In genomic region chr15:34318277-34319079, GRCh38 we compare ENCODE assay signal across 9 cellular contexts. TPM values are rescaled to one million over a fixed set of nuclear protein-coding genes. Genes with fewer than 3 reads are reported as not detected.
DNase-seq lines count a peak whose midpoint lies in the region; ATAC-seq and TF ChIP-seq lines count a peak whose summit lies in the region.
"Had no signal": no experiment of that assay in that cellular context is flagged by ENCODE, and none has a peak within 500 bp of the region (broad histone marks: within the 10 kb centered on the region; RNA-seq: fewer than 3 reads in every experiment).

No MANE protein-coding gene starts in this region.

- no CpG with 5 or more reads among the region's 10 CpGs for WGBS in iPS DF 6.9 (ENCODE audit: insufficient coverage, insufficient read length)

- H3K9me3 ChIP-seq in iPS DF 6.9 (ENCODE audit: control insufficient read depth, insufficient read depth, low read length): no peaks in the 10 kb centered on the region

- H3K27me3 ChIP-seq in iPS DF 6.9 (ENCODE audit: control insufficient read depth, insufficient read depth, low read length): no peaks in the 10 kb centered on the region

- H3K4me3 ChIP-seq in astrocyte of the spinal cord (ENCODE audit: low read depth, low read length) (peak overlapping the region; percentile 44), iPS DF 6.9 (ENCODE audit: low read length) (peak overlapping the region; percentile 25; the same call in 1 of the 2 replicates)

- peak; percentile 39 to 41 for DNase-seq in AML-193 (lab: John Stamatoyannopoulos, UW)
- peak; percentile 47 for DNase-seq in NCI-H526 treated with DMSO at 0.1 percent for 48 hours (lab: John Stamatoyannopoulos, UW)
- peak; percentile 60 for DNase-seq in astrocyte of the spinal cord (ENCODE audit: low read depth, low spot score)
- no peak for DNase-seq in iPS DF 6.9 (ENCODE audit: low read depth, low spot score)
- DNase-seq in sciatic nerve (ENCODE audit: low spot score): no peak
- DNase-seq in OCI-M2 (lab: John Stamatoyannopoulos, UW; ENCODE audit: unreplicated experiment): no peak

- ATAC-seq in GM18517 (IDR thresholded peaks at IDR 0.05; ENCODE audit: unreplicated experiment) (peak; percentile 74), HG03064 (IDR thresholded peaks at IDR 0.05; ENCODE audit: low read depth, unreplicated experiment) (peak; percentile 55), sciatic nerve (peak; percentile 98)

- intact Hi-C loops in sciatic nerve (cut with DNase I): no loop called here

- in situ Hi-C loops in astrocyte of the spinal cord (cut with HindIII; ENCODE audit: low sequenced_read_pairs): no loop called here

- H3K4me1 ChIP-seq in iPS DF 6.9 (ENCODE audit: control insufficient read depth, insufficient read depth, low read length): peaks cover 1% of the 10 kb centered on the region; the same call in 1 of the 2 replicates

- H3K36me3 ChIP-seq in iPS DF 6.9 (ENCODE audit: control insufficient read depth, insufficient read depth, low read length): no peaks in the 10 kb centered on the region

- no peak overlapping the region for H3K27ac ChIP-seq in iPS DF 6.9 (ENCODE audit: low read length)

- no peak for TF ChIP-seq CTCF in astrocyte of the spinal cord (IDR thresholded peaks at IDR 0.05; ENCODE audit: low read depth, low read length)

RNA-seq across cellular contexts. Expression of gene SLC12A6, which starts 19.1 kb away (rescaled TPM):
- 28.8 TPM for total RNA-seq in sciatic nerve

RNA-seq across cellular contexts. Expression of gene NOP10, which starts 24.5 kb away (rescaled TPM):
- total RNA-seq in sciatic nerve: 90.2 TPM

RNA-seq across cellular contexts. Expression of gene NUTM1, which starts 24.6 kb away (rescaled TPM):
- not detected for total RNA-seq in sciatic nerve
- total RNA-seq: T-helper 1 cell treated with Interleukin-12 subunit alpha and Interleukin-12 subunit beta and Interleukin-4 antibody, amounts not matched to agents 30 ng/mL and 1 ng/mL, for 36 hours had no signal

RNA-seq across cellular contexts. Expression of gene LPCAT4, which starts 48.5 kb away (rescaled TPM):
- total RNA-seq in sciatic nerve: 69.0 TPM

Comparison
In these comparisons a context has a peak if more than half of its experiments do, and no peak if none do; other contexts are left out.
1. DNase-seq: peak in AML-193 (2 of 2), NCI-H526 treated with DMSO at 0.1 percent for 48 hours (single experiment) and astrocyte of the spinal cord (single experiment); none in iPS DF 6.9 (single experiment), sciatic nerve (single experiment) and OCI-M2 (single experiment).
2. Peak in every context shown above with its lines, with median percentiles within 50 percentile points of each other: ATAC-seq.